Comparison of ENCODE assay signal across 8 cellular contexts in the genomic region with DNA sequence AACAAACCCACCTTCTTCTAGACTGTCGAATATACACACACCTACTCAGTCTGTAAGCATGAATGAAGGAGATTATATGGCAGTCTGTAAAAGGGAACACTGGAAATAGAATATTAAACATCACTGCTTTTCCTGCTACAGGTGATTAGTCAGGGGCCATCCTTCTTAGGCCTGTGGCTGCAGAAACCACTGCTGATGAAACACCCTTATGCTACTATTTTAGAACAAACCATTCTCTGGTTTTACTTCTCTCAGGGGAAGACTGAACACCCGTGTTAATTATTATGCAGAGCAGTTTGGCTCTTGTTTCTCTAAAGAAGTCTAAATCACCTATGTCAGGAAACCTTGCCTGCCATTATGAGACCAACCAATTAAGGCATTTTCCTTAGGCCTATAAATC.
A peak's percentile ranks its signal among the peaks of the same experiment; 100 is the strongest.
DNase-seq lines count a peak whose midpoint lies in the region; ATAC-seq lines count a peak whose summit lies in the region.
"Had no signal": no experiment of that assay in that cellular context is flagged by ENCODE, and none has a peak within 500 bp of the region (broad histone marks: within the 10 kb centered on the region; RNA-seq: fewer than 3 reads in every experiment).

No MANE protein-coding gene starts in this region.

- DNase-seq in myocyte (ENCODE audit: low read depth), result peak; percentile 33
- no peak for DNase-seq in NCI-H1694 (lab: John Stamatoyannopoulos, UW)
- no peak for DNase-seq in superior temporal gyrus (ENCODE audit: extremely low spot score)
- no peak for DNase-seq in CD1c-positive myeloid dendritic cell (ENCODE audit: extremely low spot score)
- DNase-seq: activated naive CD4-positive, alpha-beta T cell had no signal

- ATAC-seq in GM19043 (IDR thresholded peaks at IDR 0.05; ENCODE audit: low read depth, unreplicated experiment) (peak; percentile 86), HG02571 (IDR thresholded peaks at IDR 0.05; ENCODE audit: unreplicated experiment) (peak; percentile 91), HG03520 (IDR thresholded peaks at IDR 0.05; ENCODE audit: unreplicated experiment) (peak; percentile 64)
